In genomic region chr1:34250342-34250741, GRCh38 we compare ENCODE assay signal across 1 cellular context.
TF ChIP-seq lines count a peak whose summit lies in the region.

No MANE protein-coding gene starts in this region.

TF ChIP-seq in H1, 55 proteins besides CTCF, POLR2A, EP300 and RAD21:
- TF ChIP-seq TBP (IDR thresholded peaks at IDR 0.05; ENCODE audit: low read depth, low read length), result no peak
- TF ChIP-seq TEAD4 (IDR thresholded peaks at IDR 0.05; ENCODE audit: low read depth, low read length), result no peak
